ENCODE assay signal across 1 cellular context in the genomic region with DNA sequence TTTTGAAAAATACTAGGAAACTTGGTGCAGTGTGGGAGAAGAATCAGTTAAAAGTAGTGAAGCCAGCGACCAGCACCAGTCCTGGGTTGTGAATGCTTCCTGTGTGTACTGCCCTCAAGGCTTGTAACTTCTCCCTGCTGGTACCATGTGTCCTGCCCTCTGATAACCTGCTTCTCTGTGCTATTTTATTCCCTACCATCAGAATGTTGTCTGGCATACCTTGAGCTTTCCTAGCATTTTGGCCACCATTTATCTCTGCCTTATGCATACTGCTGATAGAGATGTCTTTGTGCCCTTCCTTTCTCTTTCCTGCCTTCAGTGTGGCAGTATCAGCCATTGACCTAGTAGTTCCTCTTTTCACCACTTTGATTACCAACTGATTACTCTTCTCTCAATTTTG.
TF ChIP-seq lines count a peak whose summit lies in the region.

No MANE protein-coding gene starts in this region.

TF ChIP-seq in GM12878, 131 proteins besides CTCF, POLR2A, EP300 and RAD21:
- TF ChIP-seq POU2F2 (IDR thresholded peaks at IDR 0.05; ENCODE audit: borderline replicate concordance, low read depth, low read length) (peak; percentile 46; the same call in 1 of the 3 replicates), SPI1 (IDR thresholded peaks at IDR 0.05; ENCODE audit: borderline replicate concordance, insufficient read depth, low read depth, low read length) (peak; percentile 54; the same call in 1 of the 2 replicates), YY1 (IDR thresholded peaks at IDR 0.05; ENCODE audit: low read depth, low read length) (no peak), E2F8 (IDR thresholded peaks at IDR 0.05; ENCODE audit: low read depth, partially characterized antibody) (no peak), HDGF (IDR thresholded peaks at IDR 0.05) (peak; percentile 71; the same call in 1 of the 2 replicates), NBN (IDR thresholded peaks at IDR 0.05) (0 out of 2 replicates have a peak, but pooled peaks have one; percentile 32)
